8 cellular contexts compared by ENCODE assay signal in genomic region chr22:37244114-37244921, GRCh38. TPM values are rescaled to one million over a fixed set of nuclear protein-coding genes. Genes with fewer than 3 reads are reported as not detected.
DNase-seq lines count a peak whose midpoint lies in the region; ATAC-seq lines count a peak whose summit lies in the region.

Gene RAC2, minus strand, starts transcription at chr22:37244269. Its CDS starts 121 bp downstream, at chr22:37244148.

- DNase-seq in NCI-H82 (lab: John Stamatoyannopoulos, UW) (peak; percentile 35), NCI-H82 treated with DMSO at 0.1 percent for 48 hours (lab: John Stamatoyannopoulos, UW; ENCODE audit: unreplicated experiment) (no peak), midbrain (lab: John Stamatoyannopoulos, UW) (no peak)
- peak; percentile 91 for DNase-seq in activated naive CD8-positive, alpha-beta T cell treated with anti-CD3 and anti-CD28 coated beads, Interleukin-2, amount 10 ng/mL, durations not matched to agents 7 days and 5 days
- peak; percentile 82 to 86 for DNase-seq in stimulated activated CD4-positive, alpha-beta T cell treated with anti-CD3 and anti-CD28 coated beads, Interleukin-1b, Interleukin-23, amount 100 ng/mL, for 4 hours (ENCODE audit: low read depth in 2 of 2)

- POLR2A ChIA-PET in activated naive CD8-positive, alpha-beta T cell treated with anti-CD3 and anti-CD28 coated beads, Interleukin-2, amount 10 ng/mL, durations not matched to agents 7 days and 5 days (lab: Charles Lee) = interaction anchor here (0.6 to 11.0 kb wide), 28 partner anchors 9 to 563 kb away, joined by 3 to 424 read pairs (median 8); partner anchors contain the start of genes CYTH4, GCAT, GGA1 and IL2RB

- peaks cover 34% of the 10 kb centered on the region for H3K4me1 Mint-ChIP-seq in T-helper 1 cell treated with Interleukin-12 subunit alpha and Interleukin-12 subunit beta and Interleukin-4 antibody, amounts not matched to agents 30 μg/mL and 1 μg/mL, for 36 hours (ENCODE audit: low read depth)
- peaks cover 33% of the 10 kb centered on the region for H3K4me1 Mint-ChIP-seq in activated naive CD8-positive, alpha-beta T cell treated with anti-CD3 and anti-CD28 coated beads, Interleukin-2, amount 10 ng/mL, durations not matched to agents 7 days and 5 days

- H3K9me3 ChIP-seq in iPS-18c (ENCODE audit: control insufficient read depth, insufficient read depth, low read length) = no peaks in the 10 kb centered on the region

- H3K27me3 Mint-ChIP-seq in T-helper 1 cell treated with Interleukin-12 subunit alpha and Interleukin-12 subunit beta and Interleukin-4 antibody, amounts not matched to agents 30 μg/mL and 1 μg/mL, for 36 hours (ENCODE audit: low read depth) = no peaks in the 10 kb centered on the region
- no peaks in the 10 kb centered on the region for H3K27me3 Mint-ChIP-seq in activated naive CD8-positive, alpha-beta T cell treated with anti-CD3 and anti-CD28 coated beads, Interleukin-2, amount 10 ng/mL, durations not matched to agents 7 days and 5 days

- peaks cover 35% of the 10 kb centered on the region for H3K36me3 Mint-ChIP-seq in T-helper 1 cell treated with Interleukin-12 subunit alpha and Interleukin-12 subunit beta and Interleukin-4 antibody, amounts not matched to agents 30 μg/mL and 1 μg/mL, for 36 hours (ENCODE audit: low read depth)
- H3K36me3 Mint-ChIP-seq in activated naive CD8-positive, alpha-beta T cell treated with anti-CD3 and anti-CD28 coated beads, Interleukin-2, amount 10 ng/mL, durations not matched to agents 7 days and 5 days = peaks cover 40% of the 10 kb centered on the region

- peak within 1 kb of the TSS; percentile 20; the same call in 1 of the 2 replicates for H3K4me3 ChIP-seq in iPS-18c (ENCODE audit: insufficient read depth, low read depth, low read length)

- no peaks in the 10 kb centered on the region for H3K9me3 Mint-ChIP-seq in T-helper 1 cell treated with Interleukin-12 subunit alpha and Interleukin-12 subunit beta and Interleukin-4 antibody, amounts not matched to agents 30 μg/mL and 1 μg/mL, for 36 hours
- no peaks in the 10 kb centered on the region for H3K9me3 Mint-ChIP-seq in activated naive CD8-positive, alpha-beta T cell treated with anti-CD3 and anti-CD28 coated beads, Interleukin-2, amount 10 ng/mL, durations not matched to agents 7 days and 5 days

- peak within 1 kb of the TSS; percentile 100 for H3K4me3 Mint-ChIP-seq in T-helper 1 cell treated with Interleukin-12 subunit alpha and Interleukin-12 subunit beta and Interleukin-4 antibody, amounts not matched to agents 30 μg/mL and 1 μg/mL, for 36 hours
- H3K4me3 Mint-ChIP-seq in activated naive CD8-positive, alpha-beta T cell treated with anti-CD3 and anti-CD28 coated beads, Interleukin-2, amount 10 ng/mL, durations not matched to agents 7 days and 5 days = peak within 1 kb of the TSS; percentile 100

- peak; percentile 62 for ATAC-seq in HG03354 (IDR thresholded peaks at IDR 0.05; ENCODE audit: poor library complexity, severe bottlenecking, unreplicated experiment)
- peak; percentile 64 for ATAC-seq in activated naive CD8-positive, alpha-beta T cell treated with anti-CD3 and anti-CD28 coated beads, Interleukin-2, amount 10 ng/mL, durations not matched to agents 7 days and 5 days (ENCODE audit: low read depth)

- peak within 1 kb of the TSS; percentile 89 for H3K27ac Mint-ChIP-seq in T-helper 1 cell treated with Interleukin-12 subunit alpha and Interleukin-12 subunit beta and Interleukin-4 antibody, amounts not matched to agents 30 μg/mL and 1 μg/mL, for 36 hours
- peak within 1 kb of the TSS; percentile 100 for H3K27ac Mint-ChIP-seq in activated naive CD8-positive, alpha-beta T cell treated with anti-CD3 and anti-CD28 coated beads, Interleukin-2, amount 10 ng/mL, durations not matched to agents 7 days and 5 days

RNA-seq across cellular contexts. Expression of gene RAC2, which starts in this region (rescaled TPM):
- 1,000 to 10,000 TPM in 1 of 2 experiments, 100 to 1,000 TPM in 1; 963 to 1,011 TPM for total RNA-seq in activated naive CD8-positive, alpha-beta T cell treated with anti-CD3 and anti-CD28 coated beads, Interleukin-2, amount 10 ng/mL, durations not matched to agents 7 days and 5 days

Comparison
In these comparisons a context has a peak if more than half of its experiments do, and no peak if none do; other contexts are left out.
1. DNase-seq: peak in NCI-H82 (single experiment), activated naive CD8-positive, alpha-beta T cell treated with anti-CD3 and anti-CD28 coated beads, Interleukin-2, amount 10 ng/mL, durations not matched to agents 7 days and 5 days (single experiment) and stimulated activated CD4-positive, alpha-beta T cell treated with anti-CD3 and anti-CD28 coated beads, Interleukin-1b, Interleukin-23, amount 100 ng/mL, for 4 hours (2 of 2); none in NCI-H82 treated with DMSO at 0.1 percent for 48 hours (single experiment) and midbrain (single experiment).